Comparison of ENCODE assay signal across 17 cellular contexts in the genomic region with DNA sequence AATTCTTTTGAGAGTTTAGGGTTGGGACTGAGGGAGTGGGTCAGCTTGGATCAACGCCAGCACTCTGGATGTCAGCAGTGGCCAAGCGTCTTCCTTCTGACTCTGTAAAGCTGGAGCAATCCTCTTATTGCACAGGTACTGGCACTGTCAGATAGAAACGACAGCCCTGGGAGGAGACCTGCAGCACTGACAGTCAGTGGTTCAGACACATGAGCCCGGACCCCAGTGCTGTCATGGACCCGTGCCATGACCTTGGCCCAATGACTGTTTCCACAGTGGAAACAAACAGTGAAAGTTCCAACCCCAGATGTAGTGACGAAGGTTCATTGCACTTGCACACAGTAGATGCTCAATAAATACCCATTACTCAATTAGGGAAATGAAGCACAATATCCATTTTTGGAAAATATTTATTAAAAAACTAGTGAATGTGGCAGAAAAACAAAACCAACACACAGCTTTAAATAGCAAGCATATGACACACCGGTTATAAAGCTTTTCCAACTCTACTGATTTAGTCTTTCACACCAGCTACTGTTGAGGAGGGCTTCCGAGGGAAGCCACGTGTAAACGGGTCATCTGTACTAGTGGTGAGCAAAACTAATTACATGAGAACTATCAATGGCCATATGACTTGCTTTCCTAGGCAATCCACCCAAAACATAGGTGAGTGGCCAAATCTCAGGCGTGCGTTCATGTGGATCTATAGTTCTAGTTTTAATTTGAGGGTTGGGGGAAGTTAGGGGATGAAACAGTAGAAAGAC. TPM values are rescaled to one million over a fixed set of nuclear protein-coding genes. Genes with fewer than 3 reads are reported as not detected.
A peak's percentile ranks its signal among the peaks of the same experiment; 100 is the strongest.
DNase-seq lines count a peak whose midpoint lies in the region; TF ChIP-seq lines count a peak whose summit lies in the region.
"Had no signal": no experiment of that assay in that cellular context is flagged by ENCODE, and none has a peak within 500 bp of the region (broad histone marks: within the 10 kb centered on the region; RNA-seq: fewer than 3 reads in every experiment).

No MANE protein-coding gene starts in this region.

- H3K79me2 ChIP-seq in mammary epithelial cell (ENCODE audit: insufficient read depth, low read length) = peaks cover 56% of the 10 kb centered on the region
- peaks cover 56% of the 10 kb centered on the region for H3K79me2 ChIP-seq in OCI-LY3 (ENCODE audit: low read length)

- peak in 1 of 2 donors; percentile 67 for TF ChIP-seq POLR2A in adrenal gland (IDR thresholded peaks at IDR 0.05)
- no peak for TF ChIP-seq POLR2A in suprapubic skin (IDR thresholded peaks at IDR 0.05)

- H3K4me3 Mint-ChIP-seq in MCF 10A (ENCODE audit: unreplicated experiment) = no peak overlapping the region
- H3K4me3 Mint-ChIP-seq: GM23338 had no signal

- H3K9me3 ChIP-seq in mammary epithelial cell (replicated peaks; ENCODE audit: insufficient read depth, low read length) = no peaks in the 10 kb centered on the region
- H3K9me3 ChIP-seq in OCI-LY3 (ENCODE audit: insufficient read depth, low read length) = no peaks in the 10 kb centered on the region
- H3K9me3 ChIP-seq in adrenal gland (replicated peaks in 1 of 3) = no peaks in the 10 kb centered on the region
- H3K9me3 ChIP-seq in suprapubic skin = no peaks in the 10 kb centered on the region
- H3K9me3 ChIP-seq: Peyer's patch had no signal

- H3K4me1 Mint-ChIP-seq in MCF 10A (ENCODE audit: insufficient read depth, unreplicated experiment) = peaks cover 36% of the 10 kb centered on the region

- H3K27me3 ChIP-seq in mammary epithelial cell (ENCODE audit: insufficient read depth, low read length) = no peaks in the 10 kb centered on the region
- no peaks in the 10 kb centered on the region for H3K27me3 ChIP-seq in OCI-LY3 (ENCODE audit: low read depth, low read length)
- no peaks in the 10 kb centered on the region for H3K27me3 ChIP-seq in adrenal gland
- H3K27me3 ChIP-seq in suprapubic skin = no peaks in the 10 kb centered on the region
- H3K27me3 ChIP-seq: Peyer's patch had no signal

- TF ChIP-seq CTCF in mammary epithelial cell (conservative IDR thresholded peaks at IDR 0.05 in 1 of 2, IDR thresholded peaks at IDR 0.05 in 1 of 2; ENCODE audit: extremely low read depth in 1 of 2, insufficient read depth in 1 of 2, low read depth in 1 of 2, low read length in 2 of 2) = no peak
- TF ChIP-seq CTCF in MCF 10A (IDR thresholded peaks at IDR 0.05; ENCODE audit: unreplicated experiment) = no peak
- no peak for TF ChIP-seq CTCF in OCI-LY3 (IDR thresholded peaks at IDR 0.05; ENCODE audit: low read depth, low read length)
- no peak for TF ChIP-seq CTCF in adrenal gland (IDR thresholded peaks at IDR 0.05)
- TF ChIP-seq CTCF in GM20000 (IDR thresholded peaks at IDR 0.05; ENCODE audit: extremely low read depth, missing control alignments) = no peak
- no peak for TF ChIP-seq CTCF in suprapubic skin (IDR thresholded peaks at IDR 0.05)

- 93% methylated on average over 12 of the region's 12 CpGs for WGBS in mammary epithelial cell (ENCODE audit: low coverage, missing lambda C conversion rate)
- WGBS in adrenal gland, 4 donors = 48 to 65% (median 56%) methylated on average over 11 to 12 of the region's 12 CpGs
- WGBS in suprapubic skin = 86% methylated on average over 11 of the region's 12 CpGs

- H3K4me2 ChIP-seq in mammary epithelial cell (ENCODE audit: insufficient read depth, low read depth, low read length) = no peak overlapping the region
- H3K4me2 ChIP-seq in OCI-LY3 (ENCODE audit: low read length) = 0 out of 2 replicates have a peak overlapping the region, but pooled peaks have one; percentile 62
- H3K4me2 ChIP-seq: GM23338 had no signal

- H3K27me3 Mint-ChIP-seq in MCF 10A (ENCODE audit: insufficient read depth, unreplicated experiment) = no peaks in the 10 kb centered on the region

- H3K9ac ChIP-seq in mammary epithelial cell (ENCODE audit: insufficient read depth, low read length) (no peak overlapping the region), OCI-LY3 (ENCODE audit: low read length) (no peak overlapping the region)

- H3K4me1 ChIP-seq in mammary epithelial cell (ENCODE audit: insufficient read depth, low read length) (peaks cover 37% of the 10 kb centered on the region), OCI-LY3 (ENCODE audit: low read length) (peaks cover 81% of the 10 kb centered on the region), adrenal gland (replicated peaks in 1 of 2) (peaks cover 69 to 98% of the 10 kb centered on the region in 2 donors), suprapubic skin (peaks cover 47% of the 10 kb centered on the region)

- H3K27ac ChIP-seq in mammary epithelial cell (ENCODE audit: insufficient read depth, low read depth, low read length) (no peak overlapping the region), OCI-LY3 (ENCODE audit: low read length) (no peak overlapping the region), adrenal gland (peak overlapping the region; percentile 85 to 89 (median 87)), suprapubic skin (no peak overlapping the region)
- H3K27ac ChIP-seq: Peyer's patch had no signal

- POLR2A ChIA-PET in MCF 10A (lab: Yijun Ruan, JAX) = interaction anchor here (1.6 kb wide), 1 partner anchor 22 kb away, joined by 4 read pairs; the partner anchor contains the start of gene SIAH2

- CTCF ChIA-PET in mammary epithelial cell (lab: Charles Lee; ENCODE audit: low non-redundant PET) = no interaction called here
- CTCF ChIA-PET in MCF 10A (lab: Yijun Ruan, JAX) = no interaction called here

- peaks cover 26% of the 10 kb centered on the region for H3K36me3 Mint-ChIP-seq in MCF 10A (ENCODE audit: insufficient read depth, unreplicated experiment)

- in situ Hi-C loops in mammary epithelial cell (cut with MboI; ENCODE audit: low sequenced_read_pairs in 2 of 2) = no loop called here

- dilution Hi-C loops in mammary epithelial cell (cut with HindIII; ENCODE audit: low sequenced_read_pairs) = no loop called here

- H4K20me1 ChIP-seq in mammary epithelial cell (ENCODE audit: insufficient read depth, low read length) = no peaks in the 10 kb centered on the region
- H4K20me1 ChIP-seq in OCI-LY3 (ENCODE audit: insufficient read depth, low read length) = peaks cover 47% of the 10 kb centered on the region

- H2AFZ ChIP-seq in mammary epithelial cell (ENCODE audit: low read depth, low read length) (no peak overlapping the region), OCI-LY3 (ENCODE audit: low read depth, low read length) (no peak overlapping the region)
- H2AFZ ChIP-seq: GM23338 had no signal

- H3K36me3 ChIP-seq in mammary epithelial cell (ENCODE audit: insufficient read depth, low read length) (peaks cover 6% of the 10 kb centered on the region), OCI-LY3 (replicated peaks; ENCODE audit: low read depth, low read length) (peaks cover 27% of the 10 kb centered on the region), adrenal gland (replicated peaks in 1 of 2) (peaks cover 0 to 5% of the 10 kb centered on the region in 2 donors), suprapubic skin (peaks cover 18% of the 10 kb centered on the region)

- H3K4me3 ChIP-seq in mammary epithelial cell (replicated peaks in 1 of 3; ENCODE audit: insufficient read depth in 1 of 3, low read depth in 2 of 3, low read length in 3 of 3) (no peak overlapping the region), OCI-LY3 (ENCODE audit: low read length) (no peak overlapping the region), adrenal gland (no peak overlapping the region), suprapubic skin (no peak overlapping the region)
- H3K4me3 ChIP-seq: GM23338, Peyer's patch had no signal

- TF ChIP-seq EP300 in suprapubic skin (IDR thresholded peaks at IDR 0.05) = no peak

- no peaks in the 10 kb centered on the region for H3K9me3 Mint-ChIP-seq in MCF 10A (ENCODE audit: unreplicated experiment)
- H3K9me3 Mint-ChIP-seq: GM23338 had no signal

- intact Hi-C loops in mammary epithelial cell (cut with micrococcal nuclease) (no loop called here), MCF 10A (cut with micrococcal nuclease) (no loop called here), adrenal gland (cut with DNase I) (no loop called here)

- DNase-seq in mammary epithelial cell (no peak), MCF 10A (ENCODE audit: unreplicated experiment) (no peak), adrenal gland (peak; percentile 81 to 92 (median 87)), pons (ENCODE audit: low spot score) (no peak), GM20000 (ENCODE audit: low spot score) (no peak), suprapubic skin (ENCODE audit: low spot score in 2 of 2) (no peak)
- peak; percentile 63 for DNase-seq in stimulated activated CD8-positive, alpha-beta memory T cell treated with anti-CD3 and anti-CD28 coated beads, Interleukin-4, amount 100 ng/mL, for 48 hours
- DNase-seq: activated CD4-positive, CD25-positive, alpha-beta regulatory T cell treated with anti-CD3 and anti-CD28 coated beads, Interleukin-2, amount 50 U/mL, for 72 hours; islet precursor cell; KG1; NCI-H187; NCI-H524; Peyer's patch; substantia nigra had no signal

- H3K27ac Mint-ChIP-seq in MCF 10A (ENCODE audit: low read depth, unreplicated experiment) = no peak overlapping the region
- H3K27ac Mint-ChIP-seq: GM23338 had no signal

- TSS peak; percentile 16 for BruUV-seq in mammary epithelial cell (replicated peaks; lab: Mats Ljungman, UMichigan)
- BruUV-seq in MCF 10A (replicated peaks; lab: Mats Ljungman, UMichigan) = no TSS peak

RNA-seq across cellular contexts. Expression of gene SIAH2, which starts 22.1 kb away (rescaled TPM):
- total RNA-seq in mammary epithelial cell (10 to 100 TPM; 23.7 to 30.5 TPM), MCF 10A (2022) (20.0 and 35.4 TPM in 2 replicates), adrenal gland (100 to 1,000 TPM in 6 of 8 donors, 10 to 100 TPM in 2; 59.8 to 216 (median 121) TPM), suprapubic skin (10 to 100 TPM; 49.5 to 95.7 (median 81.3) TPM)
- polyA plus RNA-seq in mammary epithelial cell (23.9 TPM), adrenal gland (10 to 100 TPM; 22.1 to 75.6 (median 24.3) TPM)
- 91.7 TPM for polyA minus RNA-seq in mammary epithelial cell

RNA-seq across cellular contexts. Expression of gene ERICH6, which starts 37.2 kb away (rescaled TPM):
- not detected for total RNA-seq in mammary epithelial cell
- 0.02 TPM for polyA plus RNA-seq in mammary epithelial cell
- not detected for polyA minus RNA-seq in mammary epithelial cell
- not detected in 2 replicates for total RNA-seq in MCF 10A (2022)
- under 1 TPM in 3 of 8 donors, not detected in 5; 0.46 to 0.55 (median 0.47) TPM for total RNA-seq in adrenal gland
- not detected for polyA plus RNA-seq in adrenal gland
- under 1 TPM in 1 of 4 donors, not detected in 3; 0.68 TPM for total RNA-seq in suprapubic skin
- total RNA-seq: GM23338, Peyer's patch, renal cortical epithelial cell had no signal

Comparison
In these comparisons a context has a peak if more than half of its experiments do, and no peak if none do; other contexts are left out.
1. DNase-seq: peak in adrenal gland (7 of 7) and stimulated activated CD8-positive, alpha-beta memory T cell treated with anti-CD3 and anti-CD28 coated beads, Interleukin-4, amount 100 ng/mL, for 48 hours (single experiment); none in mammary epithelial cell (single experiment), MCF 10A (single experiment), pons (single experiment), GM20000 (single experiment) and suprapubic skin (0 of 2).
2. H3K27ac ChIP-seq: peak in adrenal gland (5 of 5); none in mammary epithelial cell (single experiment), OCI-LY3 (single experiment) and suprapubic skin (single experiment).